ENCODE assay signal across 25 cellular contexts in the genomic region with DNA sequence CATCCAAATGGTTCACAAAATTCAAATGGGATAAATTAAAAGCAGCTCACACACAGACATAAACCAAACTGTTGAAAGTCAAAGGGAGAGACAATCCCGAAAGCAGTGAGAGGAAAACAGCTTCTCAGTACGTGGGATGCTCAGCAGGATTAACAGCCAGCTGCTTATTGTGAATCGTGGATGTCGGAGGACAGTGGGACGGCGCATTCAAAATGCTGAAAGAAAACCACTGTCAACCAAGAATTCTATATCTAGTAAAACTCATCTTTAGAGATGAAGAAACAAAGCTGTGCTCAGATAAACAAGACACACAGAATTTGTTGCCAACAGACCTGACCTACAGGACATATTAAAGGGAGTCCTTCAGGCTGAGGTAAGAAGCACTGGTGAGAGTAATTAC.
DNase-seq lines count a peak whose midpoint lies in the region; FAIRE-seq and TF ChIP-seq lines count a peak whose summit lies in the region.
"Had no signal": no experiment of that assay in that cellular context is flagged by ENCODE, and none has a peak within 500 bp of the region (broad histone marks: within the 10 kb centered on the region; RNA-seq: fewer than 3 reads in every experiment).

No MANE protein-coding gene starts in this region.

- H3K36me3 ChIP-seq in left ventricle myocardium inferior, result peaks cover 11% of the 10 kb centered on the region
- no peaks in the 10 kb centered on the region for H3K36me3 ChIP-seq in astrocyte (ENCODE audit: insufficient read depth, low read length)
- no peaks in the 10 kb centered on the region for H3K36me3 ChIP-seq in BE2C
- H3K36me3 ChIP-seq: Peyer's patch had no signal

- H3K79me2 ChIP-seq in astrocyte (ENCODE audit: insufficient read depth, low read length), result no peaks in the 10 kb centered on the region

- H3K9me3 Mint-ChIP-seq in astrocyte (ENCODE audit: unreplicated experiment), result peaks cover 19% of the 10 kb centered on the region
- peaks cover 32% of the 10 kb centered on the region for H3K9me3 Mint-ChIP-seq in chondrocyte (ENCODE audit: low read depth)

- FAIRE-seq in astrocyte (lab: Jason Lieb, UNC), result peak; percentile 58
- no peak for FAIRE-seq in H54 (lab: Jason Lieb, UNC)
- FAIRE-seq: GM12892, HTR-8/SVneo had no signal

- H3K36me3 Mint-ChIP-seq in astrocyte (ENCODE audit: low read depth, unreplicated experiment) (peaks cover 5% of the 10 kb centered on the region), chondrocyte (ENCODE audit: low read depth) (peaks cover 23% of the 10 kb centered on the region)

- TF ChIP-seq POLR2A in H54 (IDR thresholded peaks at IDR 0.05; ENCODE audit: low read depth, low read length), result no peak

- intact Hi-C loops in cardiac septum (cut with DNase I) (no loop called here), left ventricle myocardium inferior (cut with micrococcal nuclease) (no loop called here)

- no peak overlapping the region for H3K4me2 ChIP-seq in astrocyte (ENCODE audit: low read length)
- H3K4me2 ChIP-seq: KMS-11 had no signal

- no peak overlapping the region for H2AFZ ChIP-seq in astrocyte (ENCODE audit: low read depth, low read length)

- H3K4me1 ChIP-seq in left ventricle myocardium inferior, result peaks cover 17% of the 10 kb centered on the region
- H3K4me1 ChIP-seq in astrocyte (ENCODE audit: insufficient read depth, low read length), result peaks cover 6% of the 10 kb centered on the region
- no peaks in the 10 kb centered on the region for H3K4me1 ChIP-seq in BE2C
- H3K4me1 ChIP-seq: Caco-2 had no signal

- no peaks in the 10 kb centered on the region for H4K20me1 ChIP-seq in astrocyte (ENCODE audit: insufficient read depth, low read length)

- H3K9me3 ChIP-seq in left ventricle myocardium inferior (replicated peaks) (peaks cover 26% of the 10 kb centered on the region), astrocyte (ENCODE audit: insufficient read depth, low read depth, low read length) (peaks cover 9% of the 10 kb centered on the region), BE2C (no peaks in the 10 kb centered on the region)
- H3K9me3 ChIP-seq: Caco-2 had no signal

- H3K27ac Mint-ChIP-seq in astrocyte (ENCODE audit: unreplicated experiment) (no peak overlapping the region), chondrocyte (ENCODE audit: unreplicated experiment) (no peak overlapping the region)

- H3K4me3 Mint-ChIP-seq in astrocyte (ENCODE audit: unreplicated experiment) (no peak overlapping the region), chondrocyte (ENCODE audit: unreplicated experiment) (no peak overlapping the region)
- H3K4me3 Mint-ChIP-seq: CD4-positive, alpha-beta memory T cell had no signal

- H3K4me1 Mint-ChIP-seq in astrocyte (ENCODE audit: low read depth, unreplicated experiment), result peaks cover 16% of the 10 kb centered on the region
- peaks cover 27% of the 10 kb centered on the region for H3K4me1 Mint-ChIP-seq in chondrocyte (ENCODE audit: low read depth)

- H3K27me3 Mint-ChIP-seq in astrocyte (ENCODE audit: low read depth, unreplicated experiment) (peaks cover 2% of the 10 kb centered on the region), chondrocyte (ENCODE audit: low read depth) (no peaks in the 10 kb centered on the region)
- H3K27me3 Mint-ChIP-seq: CD4-positive, alpha-beta memory T cell had no signal

- H3K4me3 ChIP-seq in left ventricle myocardium inferior (no peak overlapping the region), astrocyte (ENCODE audit: insufficient read depth, low read depth, low read length) (no peak overlapping the region), BE2C (ENCODE audit: low read depth, low read length) (no peak overlapping the region)
- H3K4me3 ChIP-seq: BLaER1, Peyer's patch had no signal

- TF ChIP-seq CTCF in left ventricle myocardium inferior (IDR thresholded peaks at IDR 0.05; ENCODE audit: borderline replicate concordance), result no peak
- no peak for TF ChIP-seq CTCF in astrocyte (IDR thresholded peaks at IDR 0.05; ENCODE audit: insufficient read depth, low read depth, low read length)
- no peak for TF ChIP-seq CTCF in chondrocyte (IDR thresholded peaks at IDR 0.05)
- TF ChIP-seq CTCF in BE2C (IDR thresholded peaks at IDR 0.05; ENCODE audit: low read depth, low read length), result no peak

- H3K9ac ChIP-seq in astrocyte (ENCODE audit: low read length), result no peak overlapping the region
- H3K9ac ChIP-seq: BLaER1, KMS-11 had no signal

- DNase-seq in cardiac septum (ENCODE audit: low spot score) (peak; percentile 9), left ventricle myocardium inferior (no peak), astrocyte (ENCODE audit: low read depth) (no peak), mesenteric fat pad (ENCODE audit: low spot score) (peak; percentile 2), chondrocyte (ENCODE audit: low spot score) (no peak), BE2C (no peak), H54 (ENCODE audit: insufficient read length, low spot score) (no peak)
- DNase-seq: Caco-2; CD4-positive, alpha-beta memory T cell; DMS 273 treated with DMSO at 0.1 percent for 48 hours; DND-41; GOT3; NCI-H1105; NCI-H146; NCI-H2029; NCI-H2171; NCI-H345; NCI-H524; NCI-H774; NK-92 treated with Interleukin-12 subunit alpha and Interleukin-12 subunit beta, amount 100 ng/mL, for 24 hours; Peyer's patch had no signal

- H3K27ac ChIP-seq in left ventricle myocardium inferior (replicated peaks) (no peak overlapping the region), astrocyte (ENCODE audit: low read depth, low read length) (no peak overlapping the region)
- H3K27ac ChIP-seq: BLaER1, KMS-11, Peyer's patch had no signal

- H3K27me3 ChIP-seq in left ventricle myocardium inferior (ENCODE audit: low read depth) (no peaks in the 10 kb centered on the region), astrocyte (ENCODE audit: insufficient read depth, low read length) (peaks cover 7% of the 10 kb centered on the region), BE2C (no peaks in the 10 kb centered on the region)
- H3K27me3 ChIP-seq: BLaER1, Peyer's patch had no signal

Comparison
In these comparisons a context has a peak if more than half of its experiments do, and no peak if none do; other contexts are left out.
1. DNase-seq: peak in cardiac septum (single experiment) and mesenteric fat pad (single experiment); none in left ventricle myocardium inferior (single experiment), astrocyte (single experiment), chondrocyte (single experiment), BE2C (single experiment) and H54 (single experiment).